ENCODE assay signal across 12 cellular contexts in the genomic region with DNA sequence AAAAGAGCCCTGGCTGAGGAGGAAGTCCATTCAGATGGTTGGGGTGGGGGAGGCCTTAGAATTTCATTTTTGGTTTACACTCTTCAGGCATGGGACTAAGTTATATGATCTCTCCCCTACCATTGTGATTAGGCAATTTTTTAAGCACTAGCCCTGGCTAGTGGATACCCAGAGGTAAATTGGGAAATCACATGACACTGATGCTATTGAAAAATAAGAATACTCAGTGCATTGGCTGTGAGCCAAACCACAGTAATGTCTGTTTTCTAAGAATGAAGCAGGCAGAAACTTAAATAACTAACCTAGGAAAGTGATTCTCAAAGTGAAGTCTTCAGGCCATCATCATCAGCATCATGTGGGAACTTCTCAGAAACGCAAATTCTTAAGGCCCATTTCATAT.
DNase-seq lines count a peak whose midpoint lies in the region; ATAC-seq and TF ChIP-seq lines count a peak whose summit lies in the region.
"Had no signal": no experiment of that assay in that cellular context is flagged by ENCODE, and none has a peak within 500 bp of the region (broad histone marks: within the 10 kb centered on the region; RNA-seq: fewer than 3 reads in every experiment).

No MANE protein-coding gene starts in this region.

- H3K9ac ChIP-seq in mesendoderm (ENCODE audit: low read length) = no peak overlapping the region

- H3K79me2 ChIP-seq in mesendoderm (ENCODE audit: control insufficient read depth, insufficient read depth, low read length) = no peaks in the 10 kb centered on the region

- H2BK120ac ChIP-seq in mesendoderm (ENCODE audit: low read depth, low read length) = peak overlapping the region; percentile 97

- H3K27ac ChIP-seq in mesendoderm (ENCODE audit: low read depth, low read length) (peak overlapping the region; percentile 79), left ventricle myocardium inferior (replicated peaks) (no peak overlapping the region)
- H3K27ac ChIP-seq: cardiac muscle cell, SK-N-MC had no signal

- H3K4me3 Mint-ChIP-seq in activated CD4-positive, alpha-beta T cell treated with anti-CD3 and anti-CD28 coated beads, Interleukin-2, amount 10 ng/mL, durations not matched to agents 7 days and 5 days = no peak overlapping the region
- H3K4me3 Mint-ChIP-seq: naive thymus-derived CD8-positive, alpha-beta T cell; stimulated activated memory B cell treated with anti-CD40 and anti-IgM and Interleukin-4, amounts not matched to agents 10 μg/mL and 1 μg/mL and 100 μg/mL, for 72 hours had no signal

- no peak overlapping the region for H4K8ac ChIP-seq in mesendoderm (ENCODE audit: low read depth, low read length)

- no peak overlapping the region for H3K4me2 ChIP-seq in mesendoderm (ENCODE audit: low read length)

- H3K27me3 ChIP-seq in mesendoderm (ENCODE audit: insufficient read depth, low read length, poor library complexity) (no peaks in the 10 kb centered on the region), left ventricle myocardium inferior (ENCODE audit: low read depth) (no peaks in the 10 kb centered on the region)
- H3K27me3 ChIP-seq: cardiac muscle cell had no signal

- H3K9me3 ChIP-seq in left ventricle myocardium inferior (replicated peaks) = no peaks in the 10 kb centered on the region

- H3K18ac ChIP-seq in mesendoderm (ENCODE audit: low read length) = peak overlapping the region; percentile 87

- H3K56ac ChIP-seq in mesendoderm (ENCODE audit: low read length) = peak overlapping the region; percentile 76

- no peaks in the 10 kb centered on the region for H3K79me1 ChIP-seq in mesendoderm (ENCODE audit: low read length)

- DNase-seq in activated CD4-positive, alpha-beta T cell treated with anti-CD3 and anti-CD28 coated beads, Interleukin-2, amount 10 ng/mL, durations not matched to agents 7 days and 5 days = peak; percentile 8
- DNase-seq in activated CD4-positive, alpha-beta T cell treated with anti-CD3 and anti-CD28 coated beads for 1 hour = no peak
- peak; percentile 44 for DNase-seq in MV-4-11 (lab: John Stamatoyannopoulos, UW)
- no peak for DNase-seq in mesendoderm
- DNase-seq in left ventricle myocardium inferior = no peak
- DNase-seq in NK-92 (lab: John Stamatoyannopoulos, UW; ENCODE audit: unreplicated experiment) = no peak
- no peak for DNase-seq in NCI-H1092 treated with DMSO at 0.1 percent for 48 hours (lab: John Stamatoyannopoulos, UW)

- CTCF ChIA-PET in activated CD4-positive, alpha-beta T cell treated with anti-CD3 and anti-CD28 coated beads, Interleukin-2, amount 10 ng/mL, durations not matched to agents 7 days and 5 days (lab: Charles Lee) = no interaction called here

- ATAC-seq in HG02885 (IDR thresholded peaks at IDR 0.05; ENCODE audit: poor library complexity, unreplicated experiment) = peak; percentile 77
- ATAC-seq: naive thymus-derived CD8-positive, alpha-beta T cell; stimulated activated memory B cell treated with anti-CD40 and anti-IgM and Interleukin-4, amounts not matched to agents 10 μg/mL and 1 μg/mL and 100 μg/mL, for 72 hours had no signal

- no peak overlapping the region for H3K27ac Mint-ChIP-seq in activated CD4-positive, alpha-beta T cell treated with anti-CD3 and anti-CD28 coated beads, Interleukin-2, amount 10 ng/mL, durations not matched to agents 7 days and 5 days
- H3K27ac Mint-ChIP-seq: stimulated activated memory B cell treated with anti-CD40 and anti-IgM and Interleukin-4, amounts not matched to agents 10 μg/mL and 1 μg/mL and 100 μg/mL, for 72 hours had no signal

- H3K4ac ChIP-seq in mesendoderm (ENCODE audit: low read depth, low read length) = peak overlapping the region; percentile 81

- H3K27me3 Mint-ChIP-seq in activated CD4-positive, alpha-beta T cell treated with anti-CD3 and anti-CD28 coated beads, Interleukin-2, amount 10 ng/mL, durations not matched to agents 7 days and 5 days = peaks cover 2% of the 10 kb centered on the region
- H3K27me3 Mint-ChIP-seq: stimulated activated memory B cell treated with anti-CD40 and anti-IgM and Interleukin-4, amounts not matched to agents 10 μg/mL and 1 μg/mL and 100 μg/mL, for 72 hours had no signal

- no peak overlapping the region for H2AK5ac ChIP-seq in mesendoderm (ENCODE audit: low read length)

- intact Hi-C loops in left ventricle myocardium inferior (cut with micrococcal nuclease) = no loop called here

- H4K5ac ChIP-seq in mesendoderm (ENCODE audit: low read length) = no peak overlapping the region

- H3K4me1 ChIP-seq in mesendoderm (ENCODE audit: control insufficient read depth, low read depth, low read length) (peaks cover 2% of the 10 kb centered on the region), left ventricle myocardium inferior (no peaks in the 10 kb centered on the region)

- H3K4me3 ChIP-seq in mesendoderm (ENCODE audit: low read length) = no peak overlapping the region
- no peak overlapping the region for H3K4me3 ChIP-seq in left ventricle myocardium inferior
- H3K4me3 ChIP-seq: cardiac muscle cell, SK-N-MC had no signal

- POLR2A ChIA-PET in activated CD4-positive, alpha-beta T cell treated with anti-CD3 and anti-CD28 coated beads, Interleukin-2, amount 10 ng/mL, durations not matched to agents 7 days and 5 days (lab: Charles Lee) = no interaction called here

- no peak overlapping the region for H2BK15ac ChIP-seq in mesendoderm (replicated peaks; ENCODE audit: low read depth)

- WGBS in mesendoderm (ENCODE audit: extremely low coverage, insufficient coverage, low lambda C conversion rate) = no CpG with 5 or more reads among the region's 1 CpG

- H3K4me1 Mint-ChIP-seq in activated CD4-positive, alpha-beta T cell treated with anti-CD3 and anti-CD28 coated beads, Interleukin-2, amount 10 ng/mL, durations not matched to agents 7 days and 5 days = peaks cover 15% of the 10 kb centered on the region

- TF ChIP-seq CTCF in left ventricle myocardium inferior (IDR thresholded peaks at IDR 0.05; ENCODE audit: borderline replicate concordance) = no peak

- H2BK5ac ChIP-seq in mesendoderm (ENCODE audit: low read length) = peak overlapping the region; percentile 98

- H3K9me3 Mint-ChIP-seq in activated CD4-positive, alpha-beta T cell treated with anti-CD3 and anti-CD28 coated beads, Interleukin-2, amount 10 ng/mL, durations not matched to agents 7 days and 5 days = no peaks in the 10 kb centered on the region
- H3K9me3 Mint-ChIP-seq: naive thymus-derived CD8-positive, alpha-beta T cell had no signal

- no peaks in the 10 kb centered on the region for H3K36me3 ChIP-seq in mesendoderm (ENCODE audit: control insufficient read depth, insufficient read depth, low read length)
- H3K36me3 ChIP-seq in left ventricle myocardium inferior = no peaks in the 10 kb centered on the region
- H3K36me3 ChIP-seq: cardiac muscle cell had no signal

- no peak overlapping the region for H3K23ac ChIP-seq in mesendoderm (ENCODE audit: low read length)

- no peaks in the 10 kb centered on the region for H3K36me3 Mint-ChIP-seq in activated CD4-positive, alpha-beta T cell treated with anti-CD3 and anti-CD28 coated beads, Interleukin-2, amount 10 ng/mL, durations not matched to agents 7 days and 5 days (ENCODE audit: low read depth)
- H3K36me3 Mint-ChIP-seq: naive thymus-derived CD8-positive, alpha-beta T cell; stimulated activated memory B cell treated with anti-CD40 and anti-IgM and Interleukin-4, amounts not matched to agents 10 μg/mL and 1 μg/mL and 100 μg/mL, for 72 hours had no signal

Comparison
In these comparisons a context has a peak if more than half of its experiments do, and no peak if none do; other contexts are left out.
1. DNase-seq: peak in activated CD4-positive, alpha-beta T cell treated with anti-CD3 and anti-CD28 coated beads, Interleukin-2, amount 10 ng/mL, durations not matched to agents 7 days and 5 days (single experiment) and MV-4-11 (single experiment); none in activated CD4-positive, alpha-beta T cell treated with anti-CD3 and anti-CD28 coated beads for 1 hour (single experiment), mesendoderm (single experiment), left ventricle myocardium inferior (single experiment), NK-92 (single experiment) and NCI-H1092 treated with DMSO at 0.1 percent for 48 hours (single experiment).